ENCODE assay signal across 14 cellular contexts in the genomic region with DNA sequence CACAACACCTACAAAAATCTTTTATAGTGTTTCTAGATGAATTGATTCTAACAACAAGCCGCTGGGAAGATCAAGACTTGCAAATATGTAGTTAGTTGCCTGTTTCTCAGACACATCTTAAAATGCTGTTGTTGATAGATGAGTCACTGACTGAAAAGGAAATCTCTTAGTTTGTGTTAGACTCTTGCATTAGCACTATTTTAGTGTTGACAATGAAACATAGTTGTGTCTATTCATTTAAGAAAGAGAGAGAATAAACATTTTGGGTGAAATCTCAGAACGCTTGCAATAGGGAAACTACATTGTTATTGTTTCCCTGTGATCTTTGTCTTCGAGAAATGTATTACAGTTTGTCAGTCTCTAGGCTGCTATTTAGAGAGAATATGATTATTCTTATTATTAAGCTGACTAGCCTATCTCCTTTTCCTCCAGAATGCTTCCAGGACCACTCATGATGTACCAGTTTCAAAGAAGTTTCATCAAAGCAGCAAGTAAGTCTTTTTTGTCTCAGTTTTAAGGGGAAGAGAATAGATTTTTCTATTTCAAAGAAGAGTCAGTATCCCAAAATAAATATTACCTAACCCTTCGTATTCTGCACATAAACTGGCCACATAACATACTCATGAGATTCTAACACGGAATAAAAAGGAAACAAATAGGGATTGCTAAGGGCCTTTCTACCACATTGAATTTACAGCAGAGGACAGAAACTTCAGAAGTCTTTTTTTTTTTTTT.
A peak's percentile ranks its signal among the peaks of the same experiment; 100 is the strongest.
DNase-seq lines count a peak whose midpoint lies in the region; ATAC-seq, FAIRE-seq and TF ChIP-seq lines count a peak whose summit lies in the region.
"Had no signal": no experiment of that assay in that cellular context is flagged by ENCODE, and none has a peak within 500 bp of the region (broad histone marks: within the 10 kb centered on the region; RNA-seq: fewer than 3 reads in every experiment).

No MANE protein-coding gene starts in this region.

- H3K4me3 ChIP-seq in AG10803 (ENCODE audit: low read length) (no peak overlapping the region), fibroblast of pulmonary artery (replicated peaks; ENCODE audit: low read depth, low read length) (no peak overlapping the region), neural progenitor cell (no peak overlapping the region)
- no peak overlapping the region for H3K4me3 ChIP-seq in naive thymus-derived CD4-positive, alpha-beta T cell (ENCODE audit: low read length)
- H3K4me3 ChIP-seq: K562 had no signal

- H3K4me3 Mint-ChIP-seq in activated T-helper 17 cell treated with anti-CD3 and anti-CD28 coated beads, Interleukin-2, amount 50 U/mL, for 72 hours, result peak overlapping the region; percentile 54
- no peak overlapping the region for H3K4me3 Mint-ChIP-seq in neural progenitor cell
- peak overlapping the region in 1 of 10 donors; percentile 51 for H3K4me3 Mint-ChIP-seq in naive thymus-derived CD4-positive, alpha-beta T cell

- no peak overlapping the region for H3K9ac ChIP-seq in neural progenitor cell

- H2AFZ ChIP-seq in neural progenitor cell (replicated peaks), result no peak overlapping the region

- DNase-seq in AG10803 (ENCODE audit: low read depth) (peak; percentile 43), GM12892 (ENCODE audit: insufficient read length) (no peak), fibroblast of pulmonary artery (ENCODE audit: low read depth) (peak; percentile 44), NCI-H146 (lab: John Stamatoyannopoulos, UW) (no peak), SW480 (ENCODE audit: low spot score) (no peak), neural progenitor cell (ENCODE audit: low spot score) (no peak)
- no peak for DNase-seq in naive thymus-derived CD4-positive, alpha-beta T cell
- DNase-seq: C1 segment of cervical spinal cord; effector memory CD4-positive, alpha-beta T cell; NCI-H2171; substantia nigra had no signal

- TF ChIP-seq CTCF in AG10803 (conservative IDR thresholded peaks at IDR 0.05; ENCODE audit: low read length), result no peak
- TF ChIP-seq CTCF in fibroblast of pulmonary artery (IDR thresholded peaks at IDR 0.05; ENCODE audit: low read length, missing control alignments), result no peak
- TF ChIP-seq CTCF in neural progenitor cell (IDR thresholded peaks at IDR 0.05), result no peak

- intact Hi-C loops in naive thymus-derived CD4-positive, alpha-beta T cell (cut with micrococcal nuclease), result loop anchor here in 1 of 2 donors (2.0 kb wide), 2 partner anchors 17 to 47 kb away; no protein-coding TSS in a partner anchor

- no peaks in the 10 kb centered on the region for H3K9me3 Mint-ChIP-seq in activated T-helper 17 cell treated with anti-CD3 and anti-CD28 coated beads, Interleukin-2, amount 50 U/mL, for 72 hours
- H3K9me3 Mint-ChIP-seq in neural progenitor cell, result no peaks in the 10 kb centered on the region
- H3K9me3 Mint-ChIP-seq in naive thymus-derived CD4-positive, alpha-beta T cell, result peaks cover 0 to 3% (median 0%) of the 10 kb centered on the region in 11 donors

- H3K4me1 Mint-ChIP-seq in activated T-helper 17 cell treated with anti-CD3 and anti-CD28 coated beads, Interleukin-2, amount 50 U/mL, for 72 hours, result peaks cover 17% of the 10 kb centered on the region
- peaks cover 9% of the 10 kb centered on the region for H3K4me1 Mint-ChIP-seq in neural progenitor cell
- H3K4me1 Mint-ChIP-seq in naive thymus-derived CD4-positive, alpha-beta T cell, result peaks cover 0 to 58% (median 5%) of the 10 kb centered on the region in 7 donors

- no peaks in the 10 kb centered on the region for H3K36me3 ChIP-seq in neural progenitor cell
- H3K36me3 ChIP-seq in naive thymus-derived CD4-positive, alpha-beta T cell (ENCODE audit: control insufficient read depth in 2 of 3, insufficient read depth in 3 of 3, low read length in 3 of 3), result peaks cover 0 to 32% (median 0%) of the 10 kb centered on the region in 3 experiments

- peaks cover 32% of the 10 kb centered on the region for H3K36me3 Mint-ChIP-seq in activated T-helper 17 cell treated with anti-CD3 and anti-CD28 coated beads, Interleukin-2, amount 50 U/mL, for 72 hours (ENCODE audit: low read depth)
- peaks cover 4% of the 10 kb centered on the region for H3K36me3 Mint-ChIP-seq in neural progenitor cell
- peaks cover 29 to 89% (median 45%) of the 10 kb centered on the region in 5 donors for H3K36me3 Mint-ChIP-seq in naive thymus-derived CD4-positive, alpha-beta T cell

- H4K20me1 ChIP-seq in neural progenitor cell (ENCODE audit: low read depth), result no peaks in the 10 kb centered on the region

- no peaks in the 10 kb centered on the region for H3K4me1 ChIP-seq in neural progenitor cell
- H3K4me1 ChIP-seq in naive thymus-derived CD4-positive, alpha-beta T cell (ENCODE audit: control insufficient read depth in 2 of 2, insufficient read depth in 2 of 2, low read length in 2 of 2), result no peaks in the 10 kb centered on the region

- no peaks in the 10 kb centered on the region for H3K9me3 ChIP-seq in neural progenitor cell (ENCODE audit: low read depth)
- H3K9me3 ChIP-seq in naive thymus-derived CD4-positive, alpha-beta T cell (ENCODE audit: control insufficient read depth in 2 of 3, low read length in 3 of 3), result no peaks in the 10 kb centered on the region

- POLR2A ChIA-PET in naive thymus-derived CD4-positive, alpha-beta T cell (lab: Charles Lee), result no interaction called here

- peak overlapping the region; percentile 91 for H3K27ac Mint-ChIP-seq in activated T-helper 17 cell treated with anti-CD3 and anti-CD28 coated beads, Interleukin-2, amount 50 U/mL, for 72 hours
- H3K27ac Mint-ChIP-seq in neural progenitor cell, result no peak overlapping the region
- H3K27ac Mint-ChIP-seq in naive thymus-derived CD4-positive, alpha-beta T cell, result peak overlapping the region in 1 of 9 donors; percentile 77

- no peak for TF ChIP-seq POLR2A in GM12892 (IDR thresholded peaks at IDR 0.05; ENCODE audit: low read depth, low read length)

- H3F3A ChIP-seq in neural progenitor cell (ENCODE audit: low read depth), result no peaks in the 10 kb centered on the region

- ATAC-seq in activated T-helper 17 cell treated with anti-CD3 and anti-CD28 coated beads, Interleukin-2, amount 50 U/mL, for 72 hours (replicated peaks), result peak; percentile 65
- ATAC-seq in naive thymus-derived CD4-positive, alpha-beta T cell, result no peak
- ATAC-seq: K562 had no signal

- H3K4me2 ChIP-seq in neural progenitor cell, result no peak overlapping the region

- H3K79me2 ChIP-seq in neural progenitor cell (ENCODE audit: low read depth), result no peaks in the 10 kb centered on the region

- peak; percentile 70 for FAIRE-seq in GM12892 (lab: Jason Lieb, UNC)
- FAIRE-seq: G401.6, K562 had no signal

- H3K27me3 Mint-ChIP-seq in activated T-helper 17 cell treated with anti-CD3 and anti-CD28 coated beads, Interleukin-2, amount 50 U/mL, for 72 hours, result no peaks in the 10 kb centered on the region
- no peaks in the 10 kb centered on the region for H3K27me3 Mint-ChIP-seq in neural progenitor cell (ENCODE audit: insufficient read depth, low read depth)
- no peaks in the 10 kb centered on the region for H3K27me3 Mint-ChIP-seq in naive thymus-derived CD4-positive, alpha-beta T cell

- no peak overlapping the region for H3K27ac ChIP-seq in neural progenitor cell
- no peak overlapping the region for H3K27ac ChIP-seq in naive thymus-derived CD4-positive, alpha-beta T cell (ENCODE audit: low read depth, low read length)

- CTCF ChIA-PET in naive thymus-derived CD4-positive, alpha-beta T cell (lab: Charles Lee), result interaction anchor here (0.5 to 0.7 kb wide), 2 partner anchors 38 to 769 kb away, joined by 3 read pairs; no protein-coding TSS in a partner anchor

- H3K27me3 ChIP-seq in neural progenitor cell, result no peaks in the 10 kb centered on the region
- H3K27me3 ChIP-seq in naive thymus-derived CD4-positive, alpha-beta T cell (ENCODE audit: control insufficient read depth in 2 of 2, insufficient read depth in 2 of 2, low read length in 2 of 2), result no peaks in the 10 kb centered on the region

Comparison
In these comparisons a context has a peak if more than half of its experiments do, and no peak if none do; other contexts are left out.
1. DNase-seq: peak in AG10803 (single experiment) and fibroblast of pulmonary artery (single experiment); none in GM12892 (single experiment), NCI-H146 (single experiment), SW480 (single experiment), neural progenitor cell (single experiment) and naive thymus-derived CD4-positive, alpha-beta T cell (0 of 9).